In the genomic region with DNA sequence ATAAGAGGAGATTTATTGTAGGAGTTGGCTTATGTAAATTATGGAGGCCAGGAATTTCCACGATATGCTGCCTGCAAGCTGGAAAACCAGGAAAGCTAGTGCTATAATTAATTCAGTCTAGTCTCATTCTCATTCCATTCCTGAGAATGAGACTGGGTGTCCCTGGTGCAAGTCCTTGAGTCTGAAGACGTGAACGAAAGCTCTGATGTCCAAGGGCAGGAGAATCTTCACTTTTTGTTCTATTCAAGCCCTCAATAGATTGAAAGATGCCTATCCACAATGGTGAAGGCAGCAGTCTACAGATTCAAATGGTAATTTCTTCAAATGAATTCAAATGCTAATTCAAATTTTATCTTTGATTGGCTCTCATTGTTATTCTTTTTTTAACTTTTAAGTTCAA, we compare ENCODE assay signal across 31 cellular contexts.
"Had no signal": no experiment of that assay in that cellular context is flagged by ENCODE, and none has a peak within 500 bp of the region (broad histone marks: within the 10 kb centered on the region; RNA-seq: fewer than 3 reads in every experiment).

No MANE protein-coding gene starts in this region.

- H3K36me3 Mint-ChIP-seq: activated naive CD8-positive, alpha-beta T cell had no signal

- H3K79me2 ChIP-seq: hepatocyte had no signal

- H3K4me3 ChIP-seq: coronary artery, esophagus squamous epithelium, gastroesophageal sphincter, heart right ventricle, hepatocyte had no signal

- H3K27me3 Mint-ChIP-seq: activated CD4-positive, alpha-beta T cell treated with anti-CD3 and anti-CD28 coated beads, Interleukin-2, amount 10 ng/mL, durations not matched to agents 7 days and 5 days; activated CD8-positive, alpha-beta T cell treated with anti-CD3 and anti-CD28 coated beads for 36 hours; activated naive CD8-positive, alpha-beta T cell; activated T-helper 17 cell treated with anti-CD3 and anti-CD28 coated beads, Interleukin-2, amount 50 U/mL, for 72 hours; central memory CD8-positive, alpha-beta T cell; dendritic cell treated with granulocyte-macrophage colony-stimulating factor and Interleukin-4, amounts not matched to agents 40 ng/mL and 50 ng/mL, for 4 days; effector memory CD8-positive, alpha-beta T cell had no signal

- H3K27me3 ChIP-seq: brain microvascular endothelial cell, esophagus squamous epithelium, gastroesophageal sphincter, heart right ventricle, hepatocyte had no signal

- H3K9me3 Mint-ChIP-seq: activated T-cell treated with anti-CD3 and anti-CD28 coated beads, Interleukin-2, amount 50 U/mL, for 4 hours; activated T-helper 17 cell treated with anti-CD3 and anti-CD28 coated beads, Interleukin-2, amount 50 U/mL, for 72 hours; dendritic cell treated with granulocyte-macrophage colony-stimulating factor and Interleukin-4, amounts not matched to agents 40 ng/mL and 50 ng/mL, for 4 days had no signal

- H3K9me3 ChIP-seq: esophagus squamous epithelium, gastroesophageal sphincter, heart right ventricle had no signal

- FAIRE-seq: astrocyte, bronchial epithelial cell, endothelial cell of umbilical vein had no signal

- H3K27ac ChIP-seq: brain microvascular endothelial cell, coronary artery, epithelial cell of prostate, esophagus squamous epithelium, gastroesophageal sphincter, heart right ventricle, hepatocyte had no signal

- H3K4me1 Mint-ChIP-seq: activated CD4-positive, alpha-beta T cell treated with anti-CD3 and anti-CD28 coated beads, Interleukin-2, amount 10 ng/mL, durations not matched to agents 7 days and 5 days; activated T-helper 17 cell treated with anti-CD3 and anti-CD28 coated beads, Interleukin-2, amount 50 U/mL, for 72 hours; central memory CD8-positive, alpha-beta T cell had no signal

- H3K4me2 ChIP-seq: hepatocyte had no signal

- H3K4me1 ChIP-seq: esophagus squamous epithelium, gastroesophageal sphincter, heart right ventricle had no signal

- DNase-seq: activated CD4-positive, alpha-beta T cell treated with anti-CD3 and anti-CD28 coated beads for 1 hour; activated CD4-positive, alpha-beta T cell treated with anti-CD3 and anti-CD28 coated beads for 4 hours; activated CD4-positive, alpha-beta T cell treated with anti-CD3 and anti-CD28 coated beads, Interleukin-2, amount 10 ng/mL, durations not matched to agents 7 days and 5 days; activated CD4-positive, alpha-beta T cell treated with anti-CD3 and anti-CD28 coated beads, Interleukin-2, amount 50 U/mL, for 48 hours; activated CD8-positive, alpha-beta memory T cell treated with anti-CD3 and anti-CD28 coated beads for 24 hours; activated CD8-positive, alpha-beta T cell treated with anti-CD3 and anti-CD28 coated beads for 36 hours; activated effector memory CD4-positive, alpha-beta T cell treated with Interleukin-2 at 50 U/mL for 16 hours; activated gamma-delta T cell treated with Interleukin-2 at 50 U/mL for 16 hours; activated naive CD4-positive, alpha-beta T cell treated with anti-CD3 and anti-CD28 coated beads, Interleukin-2, amount 50 U/mL, for 16 hours; activated naive CD4-positive, alpha-beta T cell treated with Interleukin-2 at 50 U/mL for 16 hours; activated T-cell treated with anti-CD3 and anti-CD28 coated beads, Interleukin-2, amount 50 U/mL, for 4 hours; amniotic stem cell; anterior cingulate cortex; brain microvascular endothelial cell; effector CD4-positive, alpha-beta T cell; effector memory CD8-positive, alpha-beta T cell; esophagus squamous epithelium; foreskin melanocyte; heart right ventricle; T-helper 2 cell had no signal

- H2AFZ ChIP-seq: hepatocyte had no signal

- H3K4me3 Mint-ChIP-seq: activated CD4-positive, alpha-beta T cell treated with anti-CD3 and anti-CD28 coated beads, Interleukin-2, amount 10 ng/mL, durations not matched to agents 7 days and 5 days; activated CD8-positive, alpha-beta T cell treated with anti-CD3 and anti-CD28 coated beads for 36 hours; activated naive CD8-positive, alpha-beta T cell; activated T-cell treated with anti-CD3 and anti-CD28 coated beads, Interleukin-2, amount 50 U/mL, for 4 hours; activated T-helper 17 cell treated with anti-CD3 and anti-CD28 coated beads, Interleukin-2, amount 50 U/mL, for 72 hours; central memory CD8-positive, alpha-beta T cell; dendritic cell treated with granulocyte-macrophage colony-stimulating factor and Interleukin-4, amounts not matched to agents 40 ng/mL and 50 ng/mL, for 4 days; effector memory CD8-positive, alpha-beta T cell had no signal

- H3K27ac Mint-ChIP-seq: activated CD4-positive, alpha-beta T cell treated with anti-CD3 and anti-CD28 coated beads, Interleukin-2, amount 10 ng/mL, durations not matched to agents 7 days and 5 days; activated CD8-positive, alpha-beta T cell treated with anti-CD3 and anti-CD28 coated beads for 36 hours; activated naive CD8-positive, alpha-beta T cell; activated T-helper 17 cell treated with anti-CD3 and anti-CD28 coated beads, Interleukin-2, amount 50 U/mL, for 72 hours; dendritic cell treated with granulocyte-macrophage colony-stimulating factor and Interleukin-4, amounts not matched to agents 40 ng/mL and 50 ng/mL, for 4 days; effector memory CD8-positive, alpha-beta T cell had no signal

- H3K36me3 ChIP-seq: brain microvascular endothelial cell, esophagus squamous epithelium, gastroesophageal sphincter, heart right ventricle had no signal
